25 cellular contexts compared by ENCODE assay signal in genomic region chr4:66649236-66649635, GRCh38.
"Had no signal": no experiment of that assay in that cellular context is flagged by ENCODE, and none has a peak within 500 bp of the region (broad histone marks: within the 10 kb centered on the region; RNA-seq: fewer than 3 reads in every experiment).

No MANE protein-coding gene starts in this region.

- H2AFZ ChIP-seq: parathyroid adenoma had no signal

- H3K4me3 ChIP-seq: ovary, psoas muscle, right lobe of liver, sigmoid colon, stomach, thoracic aorta, thyroid gland, tibial nerve, upper lobe of left lung, vagina had no signal

- H3K27ac ChIP-seq: neutrophil, ovary, parathyroid adenoma, psoas muscle, right lobe of liver, sigmoid colon, stomach, thoracic aorta, thyroid gland, tibial nerve, upper lobe of left lung, vagina had no signal

- H3K9ac ChIP-seq: parathyroid adenoma had no signal

- ATAC-seq: natural killer cell; psoas muscle; right cardiac atrium; right lobe of liver; stimulated activated effector memory CD8-positive, alpha-beta T cell treated with anti-CD3 and anti-CD28 coated beads, Interleukin-12 subunit alpha, Interleukin-12 subunit beta, amount 100 ng/mL, for 72 hours; stimulated activated naive B cell treated with anti-CD40 and anti-IgM and Interleukin-4, amounts not matched to agents 10 μg/mL and 1 μg/mL and 100 μg/mL, for 72 hours had no signal

- H3K36me3 ChIP-seq: neutrophil, ovary, right lobe of liver, sigmoid colon, stomach, thoracic aorta, thyroid gland, tibial nerve, upper lobe of left lung, vagina had no signal

- DNase-seq: natural killer cell; nucleus accumbens; ovary; posterior cingulate gyrus; psoas muscle; right cardiac atrium; right lobe of liver; sigmoid colon; small intestine; stimulated activated CD4-positive, alpha-beta T cell treated with anti-CD3 and anti-CD28 coated beads, Interleukin-15, amount 100 ng/mL, for 24 hours; stimulated activated CD4-positive, alpha-beta T cell treated with anti-CD3 and anti-CD28 coated beads, Interleukin-2, amount 100 ng/mL, for 24 hours; stimulated activated CD4-positive, alpha-beta T cell treated with anti-CD3 and anti-CD28 coated beads, Interleukin-2, amount 100 ng/mL, for 48 hours; stimulated activated CD4-positive, alpha-beta T cell treated with anti-CD3 and anti-CD28 coated beads, Interleukin-4, amount 100 ng/mL, for 24 hours; stimulated activated naive B cell treated with anti-CD40 and anti-IgM and Interleukin-4, amounts not matched to agents 10 μg/mL and 1 μg/mL and 100 μg/mL, for 72 hours; stimulated activated naive CD4-positive, alpha-beta T cell treated with Interleukin-2 at 50 U/mL for 16 hours; stomach; thyroid gland; trophoblast cell; upper lobe of left lung had no signal

- H3K9me3 ChIP-seq: neutrophil, ovary, psoas muscle, right lobe of liver, sigmoid colon, thoracic aorta, thyroid gland, vagina had no signal

- H3K27me3 ChIP-seq: neutrophil, ovary, right lobe of liver, sigmoid colon, stomach, thyroid gland, tibial nerve, upper lobe of left lung, vagina had no signal

- H3K79me2 ChIP-seq: parathyroid adenoma had no signal
